Comparison of ENCODE assay signal across 19 cellular contexts in the genomic region with DNA sequence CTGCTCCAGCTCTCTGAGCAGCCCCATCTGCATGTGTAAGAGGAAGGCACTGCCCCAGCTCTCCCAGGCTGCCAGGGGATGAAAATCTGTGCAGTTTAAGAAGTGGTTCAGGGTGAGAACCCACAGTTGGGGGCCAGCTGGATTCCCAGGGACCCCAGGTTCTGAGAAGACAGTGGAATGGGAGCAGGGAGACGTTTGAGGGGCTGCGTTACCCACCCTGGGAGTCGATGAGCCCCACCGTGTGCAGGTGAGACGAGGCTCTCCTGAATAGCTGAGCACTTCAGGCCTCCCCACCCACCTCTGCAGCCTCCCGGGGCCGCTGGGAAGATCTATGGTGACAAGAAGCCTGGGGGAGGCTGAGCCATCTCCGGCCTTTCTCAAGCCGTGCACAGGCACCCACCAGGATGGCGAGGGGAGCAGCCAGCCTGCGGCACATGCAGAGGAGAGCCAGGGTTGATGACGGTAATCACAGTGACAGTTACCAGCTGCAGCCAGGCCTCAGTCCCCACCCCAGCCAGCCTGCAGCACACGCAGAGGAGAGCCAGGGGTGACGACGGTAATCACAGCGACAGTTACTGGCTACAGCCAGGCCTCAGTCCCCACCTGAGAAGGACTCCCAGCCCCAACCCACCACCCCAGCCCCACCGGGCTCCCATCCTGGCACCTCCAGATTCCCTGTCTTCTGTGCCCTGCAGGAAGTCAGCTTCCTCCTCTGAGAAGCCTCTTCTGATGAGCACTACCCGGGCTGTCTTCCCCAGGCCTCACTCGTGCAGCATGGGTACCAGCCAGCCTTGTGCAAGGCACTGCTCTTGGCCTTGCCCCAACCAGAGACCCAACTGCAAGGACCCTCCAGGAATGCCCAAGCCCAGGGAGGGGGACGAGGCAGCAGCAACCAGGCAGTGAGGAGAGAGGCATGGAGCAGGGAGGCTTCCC.
DNase-seq lines count a peak whose midpoint lies in the region; TF ChIP-seq lines count a peak whose summit lies in the region.
"Had no signal": no experiment of that assay in that cellular context is flagged by ENCODE, and none has a peak within 500 bp of the region (broad histone marks: within the 10 kb centered on the region; RNA-seq: fewer than 3 reads in every experiment).

No MANE protein-coding gene starts in this region.

- no peak overlapping the region for H3K27ac Mint-ChIP-seq in activated T-helper 1 cell treated with anti-CD3 and anti-CD28 coated beads, Interleukin-12 subunit alpha, Interleukin-12 subunit beta, Interleukin-2, Interleukin-4 antibody, amounts not matched to agents 30 ng/mL and 10 ng/mL and 1 ng/mL, durations not matched to agents 14 hours and 24 hours and 36 hours
- H3K27ac Mint-ChIP-seq: activated naive CD8-positive, alpha-beta T cell treated with anti-CD3 and anti-CD28 coated beads for 36 hours; activated T-helper 17 cell treated with anti-CD3 and anti-CD28 coated beads, Interleukin-2, amount 50 U/mL, for 72 hours; CD4-positive, CD25-positive, alpha-beta regulatory T cell had no signal

- H3K9me3 Mint-ChIP-seq in activated T-helper 1 cell treated with anti-CD3 and anti-CD28 coated beads, Interleukin-12 subunit alpha, Interleukin-12 subunit beta, Interleukin-2, Interleukin-4 antibody, amounts not matched to agents 30 ng/mL and 10 ng/mL and 1 ng/mL, durations not matched to agents 14 hours and 24 hours and 36 hours, result peaks cover 3% of the 10 kb centered on the region
- H3K9me3 Mint-ChIP-seq: activated naive CD8-positive, alpha-beta T cell treated with anti-CD3 and anti-CD28 coated beads for 36 hours; activated T-helper 17 cell treated with anti-CD3 and anti-CD28 coated beads, Interleukin-2, amount 50 U/mL, for 72 hours; CD4-positive, CD25-positive, alpha-beta regulatory T cell had no signal

- POLR2A ChIA-PET in GM10248 (lab: Yijun Ruan, JAX), result no interaction called here

- H3K27me3 Mint-ChIP-seq in activated T-helper 1 cell treated with anti-CD3 and anti-CD28 coated beads, Interleukin-12 subunit alpha, Interleukin-12 subunit beta, Interleukin-2, Interleukin-4 antibody, amounts not matched to agents 30 ng/mL and 10 ng/mL and 1 ng/mL, durations not matched to agents 14 hours and 24 hours and 36 hours (ENCODE audit: insufficient read depth), result peaks cover 2% of the 10 kb centered on the region
- H3K27me3 Mint-ChIP-seq: activated naive CD8-positive, alpha-beta T cell treated with anti-CD3 and anti-CD28 coated beads for 36 hours; CD4-positive, CD25-positive, alpha-beta regulatory T cell had no signal

- TF ChIP-seq CTCF in GM13976 (IDR thresholded peaks at IDR 0.05; ENCODE audit: borderline replicate concordance, control extremely low read depth, extremely low read depth, insufficient read depth, missing control alignments), result no peak
- TF ChIP-seq CTCF in GM10248 (IDR thresholded peaks at IDR 0.05; ENCODE audit: control extremely low read depth, extremely low read depth, low read depth, missing control alignments), result no peak

- H3K4me1 Mint-ChIP-seq in activated T-helper 1 cell treated with anti-CD3 and anti-CD28 coated beads, Interleukin-12 subunit alpha, Interleukin-12 subunit beta, Interleukin-2, Interleukin-4 antibody, amounts not matched to agents 30 ng/mL and 10 ng/mL and 1 ng/mL, durations not matched to agents 14 hours and 24 hours and 36 hours (ENCODE audit: low read depth), result no peaks in the 10 kb centered on the region
- H3K4me1 Mint-ChIP-seq: activated naive CD8-positive, alpha-beta T cell treated with anti-CD3 and anti-CD28 coated beads for 36 hours; activated T-helper 17 cell treated with anti-CD3 and anti-CD28 coated beads, Interleukin-2, amount 50 U/mL, for 72 hours; CD4-positive, CD25-positive, alpha-beta regulatory T cell had no signal

- DNase-seq in Ammon's horn (ENCODE audit: low spot score), result peak; percentile 1
- peak; percentile 21 for DNase-seq in GM13976 (ENCODE audit: low spot score)
- peak; percentile 29 for DNase-seq in ecto neural progenitor cell (ENCODE audit: low spot score)
- DNase-seq in retina, result peak; percentile 71
- no peak for DNase-seq in GM10248 (ENCODE audit: extremely low spot score)
- DNase-seq in activated T-helper 1 cell treated with anti-CD3 and anti-CD28 coated beads, Interleukin-12 subunit alpha, Interleukin-12 subunit beta, Interleukin-2, Interleukin-4 antibody, amounts not matched to agents 30 ng/mL and 10 ng/mL and 1 ng/mL, durations not matched to agents 14 hours and 24 hours and 36 hours (ENCODE audit: low spot score), result no peak
- DNase-seq in NCI-H1930 (lab: John Stamatoyannopoulos, UW), result no peak
- DNase-seq: activated CD4-positive, alpha-beta T cell treated with anti-CD3 and anti-CD28 coated beads for 1 hour; activated naive CD8-positive, alpha-beta T cell treated with anti-CD3 and anti-CD28 coated beads for 36 hours; caudate nucleus; CD4-positive, CD25-positive, alpha-beta regulatory T cell; DMS 273 treated with DMSO at 0.1 percent for 48 hours; NCI-H510A treated with DMSO at 0.1 percent for 48 hours; NK-92 treated with Interleukin-12 subunit alpha and Interleukin-12 subunit beta, amount 100 ng/mL, for 24 hours; PC-9; small intestine; stimulated activated CD4-positive, alpha-beta T cell treated with anti-CD3 and anti-CD28 coated beads, Interleukin-1b, Interleukin-23, amount 100 ng/mL, for 48 hours; T-helper 1 cell had no signal

- H3K36me3 Mint-ChIP-seq in activated T-helper 1 cell treated with anti-CD3 and anti-CD28 coated beads, Interleukin-12 subunit alpha, Interleukin-12 subunit beta, Interleukin-2, Interleukin-4 antibody, amounts not matched to agents 30 ng/mL and 10 ng/mL and 1 ng/mL, durations not matched to agents 14 hours and 24 hours and 36 hours (ENCODE audit: low read depth), result no peaks in the 10 kb centered on the region
- H3K36me3 Mint-ChIP-seq: activated naive CD8-positive, alpha-beta T cell treated with anti-CD3 and anti-CD28 coated beads for 36 hours; CD4-positive, CD25-positive, alpha-beta regulatory T cell had no signal

- in situ Hi-C loops in GM13976 (cut with MboI; ENCODE audit: low sequenced_read_pairs, unreplicated experiment), result no loop called here

- no peak overlapping the region for H3K4me3 Mint-ChIP-seq in activated T-helper 1 cell treated with anti-CD3 and anti-CD28 coated beads, Interleukin-12 subunit alpha, Interleukin-12 subunit beta, Interleukin-2, Interleukin-4 antibody, amounts not matched to agents 30 ng/mL and 10 ng/mL and 1 ng/mL, durations not matched to agents 14 hours and 24 hours and 36 hours
- H3K4me3 Mint-ChIP-seq: activated naive CD8-positive, alpha-beta T cell treated with anti-CD3 and anti-CD28 coated beads for 36 hours; activated T-helper 17 cell treated with anti-CD3 and anti-CD28 coated beads, Interleukin-2, amount 50 U/mL, for 72 hours; CD4-positive, CD25-positive, alpha-beta regulatory T cell had no signal

- intact Hi-C loops in activated T-helper 1 cell treated with anti-CD3 and anti-CD28 coated beads, Interleukin-12 subunit alpha, Interleukin-12 subunit beta, Interleukin-2, Interleukin-4 antibody, amounts not matched to agents 30 ng/mL and 10 ng/mL and 1 ng/mL, durations not matched to agents 14 hours and 24 hours and 36 hours (cut with micrococcal nuclease), result no loop called here

- CTCF ChIA-PET in GM10248 (lab: Yijun Ruan, JAX), result no interaction called here

Comparison
In these comparisons a context has a peak if more than half of its experiments do, and no peak if none do; other contexts are left out.
1. DNase-seq: peak in Ammon's horn (single experiment), GM13976 (single experiment), ecto neural progenitor cell (single experiment) and retina (single experiment); none in GM10248 (single experiment), activated T-helper 1 cell treated with anti-CD3 and anti-CD28 coated beads, Interleukin-12 subunit alpha, Interleukin-12 subunit beta, Interleukin-2, Interleukin-4 antibody, amounts not matched to agents 30 ng/mL and 10 ng/mL and 1 ng/mL, durations not matched to agents 14 hours and 24 hours and 36 hours (single experiment) and NCI-H1930 (0 of 2).